In genomic region chr9:128369024-128369706, GRCh38 we compare ENCODE assay signal across 18 cellular contexts.
"Had no signal": no experiment of that assay in that cellular context is flagged by ENCODE, and none has a peak within 500 bp of the region (broad histone marks: within the 10 kb centered on the region; RNA-seq: fewer than 3 reads in every experiment).

No MANE protein-coding gene starts in this region.

- H3K27me3 Mint-ChIP-seq: activated CD4-positive, alpha-beta T cell treated with anti-CD3 and anti-CD28 coated beads, Interleukin-2, amount 10 ng/mL, durations not matched to agents 7 days and 5 days; activated CD8-positive, alpha-beta memory T cell treated with anti-CD3 and anti-CD28 coated beads, Interleukin-2, amount 10 ng/mL, durations not matched to agents 7 days and 5 days; naive thymus-derived CD4-positive, alpha-beta T cell; progenitor cell of endocrine pancreas; T-cell had no signal

- H3K27ac Mint-ChIP-seq: activated CD4-positive, alpha-beta T cell treated with anti-CD3 and anti-CD28 coated beads, Interleukin-2, amount 10 ng/mL, durations not matched to agents 7 days and 5 days; activated CD8-positive, alpha-beta memory T cell treated with anti-CD3 and anti-CD28 coated beads, Interleukin-2, amount 10 ng/mL, durations not matched to agents 7 days and 5 days; activated T-cell treated with anti-CD3 and anti-CD28 coated beads, Interleukin-2, amount 50 U/mL, for 24 hours had no signal

- ATAC-seq: activated CD8-positive, alpha-beta memory T cell treated with anti-CD3 and anti-CD28 coated beads, Interleukin-2, amount 10 ng/mL, durations not matched to agents 7 days and 5 days; esophagus mucosa; naive thymus-derived CD4-positive, alpha-beta T cell; right cardiac atrium; T-cell had no signal

- DNase-seq: activated CD4-positive, alpha-beta T cell treated with anti-CD3 and anti-CD28 coated beads, Interleukin-2, amount 10 ng/mL, durations not matched to agents 7 days and 5 days; activated CD4-positive, CD25-positive, alpha-beta regulatory T cell; activated CD8-positive, alpha-beta memory T cell treated with anti-CD3 and anti-CD28 coated beads, Interleukin-2, amount 10 ng/mL, durations not matched to agents 7 days and 5 days; activated naive CD4-positive, alpha-beta T cell; activated T-cell treated with anti-CD3 and anti-CD28 coated beads, Interleukin-2, amount 50 U/mL, for 24 hours; amniotic stem cell; brain microvascular endothelial cell; dermis blood vessel endothelial cell; glutamatergic neuron; immature natural killer cell; naive thymus-derived CD4-positive, alpha-beta T cell; occipital lobe; right cardiac atrium; T-cell; thyroid gland had no signal

- H3K4me3 ChIP-seq: lung, thyroid gland had no signal

- H3K27ac ChIP-seq: brain microvascular endothelial cell, thyroid gland had no signal

- H3K9me3 Mint-ChIP-seq: activated CD4-positive, alpha-beta T cell treated with anti-CD3 and anti-CD28 coated beads, Interleukin-2, amount 10 ng/mL, durations not matched to agents 7 days and 5 days; activated T-cell treated with anti-CD3 and anti-CD28 coated beads, Interleukin-2, amount 50 U/mL, for 24 hours; immature natural killer cell; T-cell had no signal

- H3K36me3 ChIP-seq: brain microvascular endothelial cell, thyroid gland had no signal

- H3K9me3 ChIP-seq: thyroid gland had no signal

- H3K27me3 ChIP-seq: brain microvascular endothelial cell, thyroid gland had no signal
